ENCODE assay signal across 11 cellular contexts in genomic region chr15:66772967-66773873, GRCh38.
DNase-seq lines count a peak whose midpoint lies in the region; ATAC-seq and TF ChIP-seq lines count a peak whose summit lies in the region.
"Had no signal": no experiment of that assay in that cellular context is flagged by ENCODE, and none has a peak within 500 bp of the region (broad histone marks: within the 10 kb centered on the region; RNA-seq: fewer than 3 reads in every experiment).

No MANE protein-coding gene starts in this region.

- intact Hi-C loops in uterus (cut with DNase I; ENCODE audit: low total_unique reads): loop anchor here (5.0 to 10.0 kb wide), 2 partner anchors 66 to 148 kb away; no protein-coding TSS in a partner anchor

- no peaks in the 10 kb centered on the region for H4K20me1 ChIP-seq in fibroblast of lung (ENCODE audit: control insufficient read depth, extremely low read depth, insufficient read depth, low read length)

- H3K9ac ChIP-seq in fibroblast of lung (ENCODE audit: insufficient read depth, low read length) (no peak overlapping the region), muscle layer of colon (ENCODE audit: low read length) (no peak overlapping the region)

- H3K27me3 Mint-ChIP-seq in activated naive CD4-positive, alpha-beta T cell treated with anti-CD3 and anti-CD28 coated beads, Interleukin-2, amount 50 U/mL, for 24 hours: peaks cover 2% of the 10 kb centered on the region
- H3K27me3 Mint-ChIP-seq: dendritic cell treated with granulocyte-macrophage colony-stimulating factor and Interleukin-4, amounts not matched to agents 40 ng/mL and 50 ng/mL, for 4 days had no signal

- H3K4me1 ChIP-seq in fibroblast of lung (ENCODE audit: control insufficient read depth, extremely low read depth, insufficient read depth, low read length) (peaks cover 20% of the 10 kb centered on the region), muscle layer of colon (ENCODE audit: insufficient read depth, low read length) (peaks cover 52% of the 10 kb centered on the region), uterus (peaks cover 6 to 15% of the 10 kb centered on the region in 2 donors)

- H3K9me3 Mint-ChIP-seq in activated naive CD4-positive, alpha-beta T cell treated with anti-CD3 and anti-CD28 coated beads, Interleukin-2, amount 50 U/mL, for 24 hours: no peaks in the 10 kb centered on the region
- H3K9me3 Mint-ChIP-seq: dendritic cell treated with granulocyte-macrophage colony-stimulating factor and Interleukin-4, amounts not matched to agents 40 ng/mL and 50 ng/mL, for 4 days had no signal

- H3K9me3 ChIP-seq in fibroblast of lung (ENCODE audit: control insufficient read depth, insufficient read depth, low read depth, low read length) (no peaks in the 10 kb centered on the region), muscle layer of colon (ENCODE audit: low read length) (no peaks in the 10 kb centered on the region), uterus (no peaks in the 10 kb centered on the region)

- H3K27ac ChIP-seq in fibroblast of lung (ENCODE audit: insufficient read depth, low read length) (peak overlapping the region; percentile 2), muscle layer of colon (ENCODE audit: low read depth, low read length) (peak overlapping the region; percentile 48), uterus (peak overlapping the region; percentile 80 to 83)

- TF ChIP-seq POLR2A in uterus (IDR thresholded peaks at IDR 0.05): no peak

- peak overlapping the region; percentile 51 for H3K27ac Mint-ChIP-seq in activated naive CD4-positive, alpha-beta T cell treated with anti-CD3 and anti-CD28 coated beads, Interleukin-2, amount 50 U/mL, for 24 hours
- H3K27ac Mint-ChIP-seq: dendritic cell treated with granulocyte-macrophage colony-stimulating factor and Interleukin-4, amounts not matched to agents 40 ng/mL and 50 ng/mL, for 4 days had no signal

- TF ChIP-seq CTCF in fibroblast of lung (conservative IDR thresholded peaks at IDR 0.05 in 1 of 2, IDR thresholded peaks at IDR 0.05 in 1 of 2; ENCODE audit: low read depth in 1 of 2, low read length in 2 of 2) (no peak), uterus (IDR thresholded peaks at IDR 0.05) (no peak)

- H3K4me3 Mint-ChIP-seq in activated naive CD4-positive, alpha-beta T cell treated with anti-CD3 and anti-CD28 coated beads, Interleukin-2, amount 50 U/mL, for 24 hours: no peak overlapping the region
- H3K4me3 Mint-ChIP-seq: dendritic cell treated with granulocyte-macrophage colony-stimulating factor and Interleukin-4, amounts not matched to agents 40 ng/mL and 50 ng/mL, for 4 days had no signal

- H3K27me3 ChIP-seq in fibroblast of lung (ENCODE audit: control insufficient read depth, insufficient read depth, low read length) (no peaks in the 10 kb centered on the region), muscle layer of colon (ENCODE audit: control insufficient read depth in 1 of 2, insufficient read depth in 2 of 2, low read length in 2 of 2) (no peaks in the 10 kb centered on the region), uterus (no peaks in the 10 kb centered on the region)

- H3K36me3 ChIP-seq in fibroblast of lung (ENCODE audit: control insufficient read depth, insufficient read depth, low read length): no peaks in the 10 kb centered on the region
- no peaks in the 10 kb centered on the region for H3K36me3 ChIP-seq in muscle layer of colon (ENCODE audit: insufficient read depth, low read length)
- H3K36me3 ChIP-seq in uterus: no peaks in the 10 kb centered on the region

- ATAC-seq in GM21529 (IDR thresholded peaks at IDR 0.05; ENCODE audit: unreplicated experiment): no peak

- peak overlapping the region; percentile 3 for H3K4me2 ChIP-seq in fibroblast of lung (ENCODE audit: extremely low read depth, insufficient read depth, low read length)

- no peaks in the 10 kb centered on the region for H3K79me2 ChIP-seq in fibroblast of lung (ENCODE audit: control insufficient read depth, insufficient read depth, low read length)

- H3K36me3 Mint-ChIP-seq in activated naive CD4-positive, alpha-beta T cell treated with anti-CD3 and anti-CD28 coated beads, Interleukin-2, amount 50 U/mL, for 24 hours: no peaks in the 10 kb centered on the region

- H3K4me3 ChIP-seq in fibroblast of lung (replicated peaks in 1 of 4; ENCODE audit: control extremely low read depth in 1 of 4, insufficient read depth in 1 of 4, low read depth in 3 of 4, low read length in 4 of 4) (no peak overlapping the region), muscle layer of colon (ENCODE audit: low read depth in 1 of 2, low read length in 2 of 2) (no peak overlapping the region), uterus (no peak overlapping the region)

- no peak overlapping the region for H2AFZ ChIP-seq in fibroblast of lung (ENCODE audit: low read length)

- H3K4me1 Mint-ChIP-seq in activated naive CD4-positive, alpha-beta T cell treated with anti-CD3 and anti-CD28 coated beads, Interleukin-2, amount 50 U/mL, for 24 hours: no peaks in the 10 kb centered on the region

- DNase-seq in activated naive CD4-positive, alpha-beta T cell treated with Interleukin-2 at 50 U/mL for 16 hours: no peak
- DNase-seq in fibroblast of lung (ENCODE audit: low read depth in 2 of 2): peak; percentile 51 to 54
- DNase-seq in uterus: peak; percentile 48 to 66
- no peak for DNase-seq in DMS79 treated with DMSO at 0.1 percent for 48 hours (lab: John Stamatoyannopoulos, UW)
- DNase-seq in AG08395 (ENCODE audit: low spot score): no peak
- DNase-seq: Karpas-422, PC-3 had no signal

Comparison
In these comparisons a context has a peak if more than half of its experiments do, and no peak if none do; other contexts are left out.
1. DNase-seq: peak in fibroblast of lung (2 of 2) and uterus (2 of 2); none in activated naive CD4-positive, alpha-beta T cell treated with Interleukin-2 at 50 U/mL for 16 hours (single experiment), DMS79 treated with DMSO at 0.1 percent for 48 hours (single experiment) and AG08395 (single experiment).
2. H3K27ac ChIP-seq: peak in every context shown above with its lines; median percentile 82 in uterus; 48 in muscle layer of colon; 2 in fibroblast of lung.